1 cellular context compared by ENCODE assay signal in genomic region chr1:22976127-22976460, GRCh38.
TF ChIP-seq lines count a peak whose summit lies in the region.

No MANE protein-coding gene starts in this region.

TF ChIP-seq in HEK293, 187 proteins besides CTCF, POLR2A, EP300 and RAD21 (continued from another document):
- TF ChIP-seq INSM2 (tag by site-specific recombination; IDR thresholded peaks at IDR 0.05) = no peak
